ENCODE assay signal across 21 cellular contexts in the genomic region with DNA sequence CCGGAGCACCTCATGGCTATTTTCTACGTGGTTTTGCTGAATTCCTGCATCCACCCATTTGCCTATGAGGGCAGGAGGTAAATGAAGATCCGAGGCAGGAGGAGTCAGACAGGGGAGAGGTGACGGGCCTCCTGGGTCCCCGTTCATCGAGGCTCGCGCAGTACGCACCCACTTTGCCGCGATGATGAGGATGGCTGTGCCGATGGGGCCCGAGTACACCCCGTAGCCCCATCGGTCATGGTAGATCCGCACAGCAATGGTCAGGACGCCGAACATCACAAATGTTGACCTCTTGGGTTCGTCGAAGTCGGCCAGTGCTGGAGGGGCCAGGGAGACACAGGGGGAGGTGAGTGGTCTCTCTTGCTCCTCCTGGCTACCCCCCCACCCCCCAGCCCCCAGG. TPM values are rescaled to one million over a fixed set of nuclear protein-coding genes. Genes with fewer than 3 reads are reported as not detected.
DNase-seq lines count a peak whose midpoint lies in the region; ATAC-seq and TF ChIP-seq lines count a peak whose summit lies in the region.
"Had no signal": no experiment of that assay in that cellular context is flagged by ENCODE, and none has a peak within 500 bp of the region (broad histone marks: within the 10 kb centered on the region; RNA-seq: fewer than 3 reads in every experiment).

No MANE protein-coding gene starts in this region.

- H2AFZ ChIP-seq in osteoblast (ENCODE audit: low read length): no peak overlapping the region
- no peak overlapping the region for H2AFZ ChIP-seq in SK-N-SH (ENCODE audit: low read depth)

- H4K20me1 ChIP-seq in osteoblast (ENCODE audit: insufficient read depth, low read length) (no peaks in the 10 kb centered on the region), SK-N-SH (ENCODE audit: insufficient read depth) (no peaks in the 10 kb centered on the region)

- H3K36me3 ChIP-seq in left ventricle myocardium inferior: no peaks in the 10 kb centered on the region
- H3K36me3 ChIP-seq in osteoblast (ENCODE audit: insufficient read depth, low read length): no peaks in the 10 kb centered on the region
- H3K36me3 ChIP-seq in SK-N-SH (replicated peaks in 1 of 2; ENCODE audit: control insufficient read depth in 1 of 2, insufficient read depth in 2 of 2, low read length in 1 of 2): no peaks in the 10 kb centered on the region

- H3K27me3 ChIP-seq in left ventricle myocardium inferior (ENCODE audit: low read depth): peaks cover 12% of the 10 kb centered on the region
- no peaks in the 10 kb centered on the region for H3K27me3 ChIP-seq in right cardiac atrium (ENCODE audit: control insufficient read depth, insufficient read depth)
- H3K27me3 ChIP-seq in osteoblast (ENCODE audit: insufficient read depth, low read length): peaks cover 22% of the 10 kb centered on the region
- no peaks in the 10 kb centered on the region for H3K27me3 ChIP-seq in SK-N-SH (ENCODE audit: insufficient read depth)

- DNase-seq in left cardiac atrium: peak; percentile 17
- no peak for DNase-seq in left ventricle myocardium inferior
- DNase-seq in right cardiac atrium: peak; percentile 2 to 41 (median 31)
- DNase-seq in osteoblast (ENCODE audit: insufficient read length, low spot score, missing footprints): peak; percentile 25
- no peak for DNase-seq in SK-N-SH
- DNase-seq: C1 segment of cervical spinal cord; Calu3; CD4-positive, alpha-beta memory T cell; DMS53; DMS79 treated with DMSO at 0.1 percent for 48 hours; GF-D8; GOT3; H7; HCEC 1CT had no signal

- peaks cover 59% of the 10 kb centered on the region for H3K4me1 Mint-ChIP-seq in nephron

- H3K9ac ChIP-seq in SK-N-SH: no peak overlapping the region

- H3K4me3 ChIP-seq in left ventricle myocardium inferior (no peak overlapping the region), right cardiac atrium (ENCODE audit: low read length) (no peak overlapping the region), osteoblast (ENCODE audit: insufficient read depth, low read length) (no peak overlapping the region), SK-N-SH (ENCODE audit: low read depth in 2 of 2, low read length in 1 of 2) (no peak overlapping the region)

- H3K9me3 ChIP-seq in left ventricle myocardium inferior (replicated peaks): no peaks in the 10 kb centered on the region
- H3K9me3 ChIP-seq in right cardiac atrium (ENCODE audit: control insufficient read depth, low read length): no peaks in the 10 kb centered on the region
- H3K9me3 ChIP-seq in osteoblast (ENCODE audit: low read depth, low read length): no peaks in the 10 kb centered on the region
- no peaks in the 10 kb centered on the region for H3K9me3 ChIP-seq in SK-N-SH

- H3K4me3 Mint-ChIP-seq in nephron: peak overlapping the region in 1 of 3 experiments; percentile 24
- H3K4me3 Mint-ChIP-seq: CD4-positive, alpha-beta memory T cell had no signal

- no peaks in the 10 kb centered on the region for H3K9me3 Mint-ChIP-seq in nephron
- H3K9me3 Mint-ChIP-seq: CD4-positive, alpha-beta memory T cell had no signal

- TF ChIP-seq RAD21 in SK-N-SH (IDR thresholded peaks at IDR 0.05; ENCODE audit: low read length): no peak

- POLR2A ChIA-PET in SK-N-SH (lab: Yijun Ruan, JAX): no interaction called here

- ATAC-seq in left cardiac atrium: no peak
- ATAC-seq in right cardiac atrium: no peak
- ATAC-seq in HG03432 (IDR thresholded peaks at IDR 0.05; ENCODE audit: unreplicated experiment): no peak

- intact Hi-C loops in left cardiac atrium (cut with DNase I): no loop called here
- intact Hi-C loops in left ventricle myocardium inferior (cut with micrococcal nuclease): no loop called here
- intact Hi-C loops in right cardiac atrium (cut with DNase I): no loop called here

- H3K4me2 ChIP-seq in osteoblast (ENCODE audit: insufficient read depth, low read length): no peak overlapping the region
- no peak overlapping the region for H3K4me2 ChIP-seq in SK-N-SH

- H3F3A ChIP-seq in SK-N-SH (replicated peaks; ENCODE audit: insufficient read depth): no peaks in the 10 kb centered on the region

- TF ChIP-seq CTCF in left ventricle myocardium inferior (IDR thresholded peaks at IDR 0.05; ENCODE audit: borderline replicate concordance): no peak
- no peak for TF ChIP-seq CTCF in nephron (IDR thresholded peaks at IDR 0.05; ENCODE audit: unreplicated experiment in 3 of 3)
- TF ChIP-seq CTCF in osteoblast (IDR thresholded peaks at IDR 0.05; ENCODE audit: extremely low read depth, low read depth, low read length): no peak
- TF ChIP-seq CTCF in SK-N-SH (IDR thresholded peaks at IDR 0.05): no peak

- CTCF ChIA-PET in SK-N-SH (lab: Yijun Ruan, JAX): interaction anchor here (1.0 to 1.2 kb wide), 2 partner anchors 15 to 41 kb away, joined by 3 to 4 read pairs; no protein-coding TSS in a partner anchor

- no peak for TF ChIP-seq EP300 in SK-N-SH (IDR thresholded peaks at IDR 0.05; ENCODE audit: borderline replicate concordance in 1 of 2, low read depth in 1 of 2, low read length in 1 of 2)

- no peaks in the 10 kb centered on the region for H3K36me3 Mint-ChIP-seq in nephron (ENCODE audit: low read depth)
- H3K36me3 Mint-ChIP-seq: CD4-positive, alpha-beta memory T cell had no signal

- H3K27ac ChIP-seq in left ventricle myocardium inferior (replicated peaks): no peak overlapping the region
- no peak overlapping the region for H3K27ac ChIP-seq in right cardiac atrium (ENCODE audit: low read length)
- no peak overlapping the region for H3K27ac ChIP-seq in osteoblast (ENCODE audit: low read depth, low read length)
- H3K27ac ChIP-seq in SK-N-SH (ENCODE audit: low read depth in 2 of 2, low read length in 1 of 2): no peak overlapping the region; a peak in 1 of 4 replicates

- peak overlapping the region in 2 of 3 experiments; percentile 22 to 64 for H3K27ac Mint-ChIP-seq in nephron
- H3K27ac Mint-ChIP-seq: CD4-positive, alpha-beta memory T cell had no signal

- peaks cover 9% of the 10 kb centered on the region for H3K4me1 ChIP-seq in left ventricle myocardium inferior
- peaks cover 4% of the 10 kb centered on the region for H3K4me1 ChIP-seq in right cardiac atrium (ENCODE audit: control insufficient read depth, insufficient read depth, low read length)
- no peaks in the 10 kb centered on the region for H3K4me1 ChIP-seq in osteoblast (ENCODE audit: insufficient read depth, low read length)
- peaks cover 0 to 79% of the 10 kb centered on the region in 2 experiments; a peak in 1 of 4 replicates for H3K4me1 ChIP-seq in SK-N-SH (ENCODE audit: control insufficient read depth in 1 of 2, insufficient read depth in 2 of 2, low read depth in 1 of 2, low read length in 1 of 2)

- H3K27me3 Mint-ChIP-seq in nephron (ENCODE audit: low read depth): peaks cover 4% of the 10 kb centered on the region

- H3K9me2 ChIP-seq in SK-N-SH: no peaks in the 10 kb centered on the region

- H3K79me2 ChIP-seq in osteoblast (ENCODE audit: insufficient read depth, low read length): no peaks in the 10 kb centered on the region
- H3K79me2 ChIP-seq in SK-N-SH (ENCODE audit: insufficient read depth): no peaks in the 10 kb centered on the region

- 94% methylated on average over 21 of the region's 21 CpGs for WGBS in right cardiac atrium
- WGBS in SK-N-SH (ENCODE audit: low lambda C conversion rate): 79% methylated on average over 12 of the region's 21 CpGs

TF ChIP-seq in SK-N-SH, 30 proteins besides CTCF, POLR2A, EP300 and RAD21 (continues in another document):
- TF ChIP-seq PBX3 (IDR thresholded peaks at IDR 0.05) (no peak), USF2 (IDR thresholded peaks at IDR 0.05; ENCODE audit: borderline replicate concordance, low read depth, low read length) (no peak), RFX5 (IDR thresholded peaks at IDR 0.05; ENCODE audit: low read length) (no peak)

RNA-seq across cellular contexts. Expression of gene MYMK, which starts 6.1 kb away (rescaled TPM):
- total RNA-seq in left cardiac atrium (not detected), left ventricle myocardium inferior (not detected), right cardiac atrium (not detected), osteoblast (not detected in 2 replicates)
- polyA plus RNA-seq in right cardiac atrium (not detected), SK-N-SH (2012; rRNA removed) (not detected in 2 replicates)
- not detected in 2 replicates for polyA plus RNA-seq in SK-N-SH (2012; cell fraction: cytosol; rRNA removed)
- polyA plus RNA-seq in SK-N-SH (2012; cell fraction: nucleus; rRNA removed): not detected in 2 replicates
- total RNA-seq: A172; A673; Calu3; CD4-positive, alpha-beta memory T cell; Daoy; H7 had no signal
- polyA plus RNA-seq: BJ; CD4-positive, alpha-beta memory T cell had no signal

RNA-seq across cellular contexts. Expression of gene ADAMTSL2, which starts 15.8 kb away (rescaled TPM):
- total RNA-seq in left cardiac atrium: 10 to 100 TPM; 13.9 to 16.7 TPM
- total RNA-seq in left ventricle myocardium inferior: 6.0 TPM
- total RNA-seq in right cardiac atrium: 10 to 100 TPM; 30.3 to 90.2 (median 47.1) TPM
- 37.3 TPM for polyA plus RNA-seq in right cardiac atrium
- under 0.01 and 0.29 TPM in 2 replicates for total RNA-seq in osteoblast
- polyA plus RNA-seq in SK-N-SH (2012; rRNA removed): 0.21 and 0.31 TPM in 2 replicates
- 0.08 and 0.28 TPM in 2 replicates for polyA plus RNA-seq in SK-N-SH (2012; cell fraction: cytosol; rRNA removed)
- 0.27 and 0.68 TPM in 2 replicates for polyA plus RNA-seq in SK-N-SH (2012; cell fraction: nucleus; rRNA removed)
- total RNA-seq: Daoy, G401 had no signal
- polyA plus RNA-seq: BJ had no signal

RNA-seq across cellular contexts. Expression of gene SLC2A6, which starts 39.8 kb away (rescaled TPM):
- total RNA-seq in left cardiac atrium: 1 to 10 TPM; 4.3 to 7.4 TPM
- 2.0 TPM for total RNA-seq in left ventricle myocardium inferior
- total RNA-seq in right cardiac atrium: 1 to 10 TPM; 1.7 to 4.0 (median 3.6) TPM
- polyA plus RNA-seq in right cardiac atrium: 3.7 TPM
- 25.3 TPM in 2 replicates for total RNA-seq in osteoblast
- polyA plus RNA-seq in SK-N-SH (2012; rRNA removed): 5.2 and 7.7 TPM in 2 replicates
- 2.2 and 4.1 TPM in 2 replicates for polyA plus RNA-seq in SK-N-SH (2012; cell fraction: cytosol; rRNA removed)
- 11.1 and 14.3 TPM in 2 replicates for polyA plus RNA-seq in SK-N-SH (2012; cell fraction: nucleus; rRNA removed)

RNA-seq across cellular contexts. Expression of gene CACFD1, which starts 58.9 kb away (rescaled TPM):
- total RNA-seq in left cardiac atrium (10 to 100 TPM in 1 of 2 donors, 1 to 10 TPM in 1; 9.6 to 13.0 TPM), left ventricle myocardium inferior (11.5 TPM), right cardiac atrium (10 to 100 TPM; 10.8 to 13.9 (median 13.8) TPM), osteoblast (8.0 and 9.0 TPM in 2 replicates)
- polyA plus RNA-seq in right cardiac atrium (12.8 TPM), SK-N-SH (2012; rRNA removed) (15.2 and 16.8 TPM in 2 replicates)
- polyA plus RNA-seq in SK-N-SH (2012; cell fraction: cytosol; rRNA removed): 5.8 and 10.5 TPM in 2 replicates
- 44.0 and 46.4 TPM in 2 replicates for polyA plus RNA-seq in SK-N-SH (2012; cell fraction: nucleus; rRNA removed)

Comparison
In these comparisons a context has a peak if more than half of its experiments do, and no peak if none do; other contexts are left out.
1. DNase-seq: peak in left cardiac atrium (single experiment), right cardiac atrium (3 of 3) and osteoblast (single experiment); none in left ventricle myocardium inferior (single experiment) and SK-N-SH (single experiment).